ENCODE assay signal across 36 cellular contexts in the genomic region with DNA sequence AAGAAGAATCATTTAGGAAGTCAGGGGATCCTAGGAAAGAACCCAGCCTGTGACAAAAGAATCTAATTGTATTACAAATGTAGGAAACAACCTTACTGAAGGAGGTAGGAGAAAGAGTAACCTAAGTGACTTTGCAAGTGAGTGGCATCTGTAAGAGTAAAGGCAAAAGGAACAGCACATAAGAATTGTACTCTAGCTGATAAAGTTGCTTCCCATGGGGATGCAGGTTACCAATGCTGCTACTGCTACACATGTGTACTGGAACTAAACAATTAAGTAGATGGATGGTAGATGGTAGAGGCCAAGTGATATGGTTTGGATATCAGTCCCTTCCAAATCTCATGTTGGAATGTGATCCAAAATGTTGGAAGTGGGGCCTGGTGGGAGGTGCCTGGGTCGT.
"Had no signal": no experiment of that assay in that cellular context is flagged by ENCODE, and none has a peak within 500 bp of the region (broad histone marks: within the 10 kb centered on the region; RNA-seq: fewer than 3 reads in every experiment).

No MANE protein-coding gene starts in this region.

- H3K9me3 ChIP-seq: adrenal gland, prostate gland, vagina had no signal

- H3K4me1 ChIP-seq: prostate gland had no signal

- H3K4me3 ChIP-seq: adrenal gland, body of pancreas, cardiac muscle cell, coronary artery, dorsolateral prefrontal cortex, heart left ventricle, ovary, prostate gland, sigmoid colon, upper lobe of left lung, vagina had no signal

- H3K27ac Mint-ChIP-seq: activated CD4-positive, alpha-beta T cell treated with anti-CD3 and anti-CD28 coated beads for 36 hours; activated naive CD4-positive, alpha-beta T cell treated with anti-CD3 and anti-CD28 coated beads for 36 hours; activated naive CD8-positive, alpha-beta T cell treated with anti-CD3 and anti-CD28 coated beads for 36 hours; activated T-helper 1 cell treated with anti-CD3 and anti-CD28 coated beads, Interleukin-12 subunit alpha, Interleukin-12 subunit beta, Interleukin-2, Interleukin-4 antibody, amounts not matched to agents 30 ng/mL and 10 ng/mL and 1 ng/mL, durations not matched to agents 14 hours and 24 hours and 36 hours; effector memory CD8-positive, alpha-beta T cell; immature natural killer cell; naive thymus-derived CD4-positive, alpha-beta T cell; stimulated activated effector memory CD8-positive, alpha-beta T cell treated with anti-CD3 and anti-CD28 coated beads, Interleukin-12 subunit alpha, Interleukin-12 subunit beta, amount 100 ng/mL, for 72 hours; stimulated activated naive CD8-positive, alpha-beta T cell treated with anti-CD3 and anti-CD28 coated beads, Interleukin-15, amount 100 ng/mL, for 72 hours; T-helper 17 cell had no signal

- H3K36me3 Mint-ChIP-seq: stimulated activated effector memory CD8-positive, alpha-beta T cell treated with anti-CD3 and anti-CD28 coated beads, Interleukin-12 subunit alpha, Interleukin-12 subunit beta, amount 100 ng/mL, for 72 hours had no signal

- H3K27ac ChIP-seq: adrenal gland, body of pancreas, cardiac muscle cell, coronary artery, dorsolateral prefrontal cortex, heart left ventricle, ovary, prostate gland, sigmoid colon, upper lobe of left lung, vagina had no signal

- H3K4me3 Mint-ChIP-seq: activated B cell treated with CpG ODN at 0.5 μM for 24 hours; activated CD4-positive, alpha-beta T cell treated with anti-CD3 and anti-CD28 coated beads for 36 hours; activated naive CD4-positive, alpha-beta T cell treated with anti-CD3 and anti-CD28 coated beads for 36 hours; activated naive CD8-positive, alpha-beta T cell treated with anti-CD3 and anti-CD28 coated beads for 36 hours; activated T-helper 1 cell treated with anti-CD3 and anti-CD28 coated beads, Interleukin-12 subunit alpha, Interleukin-12 subunit beta, Interleukin-2, Interleukin-4 antibody, amounts not matched to agents 30 ng/mL and 10 ng/mL and 1 ng/mL, durations not matched to agents 14 hours and 24 hours and 36 hours; effector memory CD8-positive, alpha-beta T cell; immature natural killer cell; stimulated activated effector memory CD8-positive, alpha-beta T cell treated with anti-CD3 and anti-CD28 coated beads, Interleukin-12 subunit alpha, Interleukin-12 subunit beta, amount 100 ng/mL, for 72 hours; stimulated activated naive CD8-positive, alpha-beta T cell treated with anti-CD3 and anti-CD28 coated beads, Interleukin-15, amount 100 ng/mL, for 72 hours; T-helper 17 cell had no signal

- ATAC-seq: activated CD4-positive, alpha-beta T cell treated with anti-CD3 and anti-CD28 coated beads for 36 hours; body of pancreas; effector memory CD8-positive, alpha-beta T cell; esophagus mucosa; heart left ventricle; naive thymus-derived CD4-positive, alpha-beta T cell; stimulated activated effector memory CD8-positive, alpha-beta T cell treated with anti-CD3 and anti-CD28 coated beads, Interleukin-12 subunit alpha, Interleukin-12 subunit beta, amount 100 ng/mL, for 72 hours; stimulated activated naive CD8-positive, alpha-beta T cell treated with anti-CD3 and anti-CD28 coated beads, Interleukin-15, amount 100 ng/mL, for 72 hours; T-helper 17 cell had no signal

- DNase-seq: activated B cell treated with CpG ODN at 0.5 μM for 24 hours; activated CD4-positive, alpha-beta T cell treated with anti-CD3 and anti-CD28 coated beads for 36 hours; activated CD4-positive, alpha-beta T cell treated with anti-CD3 and anti-CD28 coated beads, Interleukin-2, amount 50 U/mL, for 4 hours; activated effector memory CD4-positive, alpha-beta T cell treated with anti-CD3 and anti-CD28 coated beads, Interleukin-2, amount 50 U/mL, for 16 hours; activated naive CD4-positive, alpha-beta T cell treated with anti-CD3 and anti-CD28 coated beads for 36 hours; activated naive CD8-positive, alpha-beta T cell treated with anti-CD3 and anti-CD28 coated beads for 36 hours; adrenal gland; aorta; body of pancreas; cerebellar nuclear complex; dorsolateral prefrontal cortex; effector memory CD8-positive, alpha-beta T cell; foreskin fibroblast; heart left ventricle; hypothalamus; immature natural killer cell; kidney; left colon; midbrain; naive thymus-derived CD4-positive, alpha-beta T cell; ovary; retina; sigmoid colon; stimulated activated CD4-positive, alpha-beta T cell treated with anti-CD3 and anti-CD28 coated beads, Interleukin-4, amount 100 ng/mL, for 24 hours; stimulated activated naive CD8-positive, alpha-beta T cell treated with anti-CD3 and anti-CD28 coated beads, Interleukin-15, amount 100 ng/mL, for 72 hours; substantia nigra; T-helper 17 cell; T1000; upper lobe of left lung had no signal

- H3K36me3 ChIP-seq: adrenal gland, cardiac muscle cell, heart left ventricle, ovary, prostate gland, sigmoid colon, upper lobe of left lung, vagina had no signal

- H3K27me3 Mint-ChIP-seq: activated B cell treated with CpG ODN at 0.5 μM for 24 hours; activated naive CD8-positive, alpha-beta T cell treated with anti-CD3 and anti-CD28 coated beads for 36 hours; naive thymus-derived CD4-positive, alpha-beta T cell; stimulated activated naive CD8-positive, alpha-beta T cell treated with anti-CD3 and anti-CD28 coated beads, Interleukin-15, amount 100 ng/mL, for 72 hours; T-helper 17 cell had no signal

- H3K27me3 ChIP-seq: adrenal gland, body of pancreas, heart left ventricle, ovary, sigmoid colon, upper lobe of left lung, vagina had no signal

- H3K9me3 Mint-ChIP-seq: activated B cell treated with CpG ODN at 0.5 μM for 24 hours had no signal
